Comparison of ENCODE assay signal across 8 cellular contexts in the genomic region with DNA sequence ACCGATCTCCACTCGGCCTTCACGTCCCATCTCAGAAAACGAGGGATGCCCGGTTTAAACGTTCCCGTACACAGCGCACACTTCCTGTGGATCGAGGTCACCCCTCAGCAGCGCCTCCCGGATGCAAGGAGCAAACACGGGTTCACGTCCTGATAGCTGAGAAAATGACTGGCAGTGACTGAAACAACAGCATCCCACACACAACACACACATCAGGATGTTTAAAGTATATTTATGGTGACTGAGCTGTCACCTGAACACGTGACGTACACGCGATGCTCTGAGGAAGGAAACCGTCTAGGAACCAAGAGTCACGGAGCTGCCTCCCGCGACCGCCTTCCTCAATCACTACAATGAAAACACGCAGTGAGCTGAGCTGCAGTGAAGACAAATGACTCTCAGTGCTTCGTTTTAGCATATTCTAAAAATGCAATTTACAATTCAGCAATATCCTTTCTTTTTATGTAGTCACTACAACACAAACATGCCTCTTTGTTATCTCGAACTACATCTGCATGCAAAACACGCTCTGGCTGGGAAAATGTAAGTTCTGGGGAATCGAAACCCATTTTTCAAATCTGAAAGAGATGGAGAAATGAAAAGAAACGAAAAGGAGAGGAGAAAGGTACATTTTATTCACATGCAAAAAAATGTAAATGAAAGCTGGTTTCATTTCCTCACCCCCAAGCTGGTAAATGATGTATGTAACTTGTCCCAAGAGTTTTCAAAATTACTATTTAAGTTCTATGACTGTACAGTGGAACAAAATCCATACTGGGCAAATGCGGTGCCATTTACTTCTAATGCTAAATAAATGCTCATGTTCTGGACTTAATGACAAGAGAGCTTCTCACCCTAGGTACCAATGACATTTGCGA. TPM values are rescaled to one million over a fixed set of nuclear protein-coding genes. Genes with fewer than 3 reads are reported as not detected.
DNase-seq lines count a peak whose midpoint lies in the region; ATAC-seq and TF ChIP-seq lines count a peak whose summit lies in the region.

No MANE protein-coding gene starts in this region.

- no peaks in the 10 kb centered on the region for H3K79me2 ChIP-seq in OCI-LY7 (ENCODE audit: insufficient read depth, low read depth, low read length)

- H3K27ac ChIP-seq in OCI-LY7 (ENCODE audit: low read depth, low read length, poor library complexity, severe bottlenecking) = no peak overlapping the region

- BruUV-seq in OCI-LY7 (replicated peaks; lab: Mats Ljungman, UMichigan) = no TSS peak

- no peaks in the 10 kb centered on the region for H3K36me3 ChIP-seq in OCI-LY7 (ENCODE audit: insufficient read depth, low read length)

- CTCF ChIA-PET in OCI-LY7 (lab: Charles Lee; ENCODE audit: unreplicated experiment) = no interaction called here

- intact Hi-C loops in cardiac septum (cut with DNase I) = no loop called here
- intact Hi-C loops in Right ventricle myocardium inferior (cut with DNase I) = no loop called here
- intact Hi-C loops in OCI-LY7 (cut with micrococcal nuclease; ENCODE audit: unreplicated experiment) = loop anchor here (5.0 kb wide), 1 partner anchor 239 kb away; no protein-coding TSS in a partner anchor

- ATAC-seq in Right ventricle myocardium inferior = no peak

- H2AFZ ChIP-seq in OCI-LY7 (ENCODE audit: low read length) = no peak overlapping the region

- H3K9me2 ChIP-seq in OCI-LY7 (ENCODE audit: insufficient read depth, low read length) = no peaks in the 10 kb centered on the region

- peak overlapping the region; percentile 6 for H3K4me3 ChIP-seq in OCI-LY7 (ENCODE audit: low read depth, low read length, poor library complexity, severe bottlenecking)

- no peaks in the 10 kb centered on the region; the same call in none of the 2 replicates for H4K20me1 ChIP-seq in OCI-LY7 (ENCODE audit: insufficient read depth, low read length)

- DNase-seq in cardiac septum (ENCODE audit: low spot score) (peak; percentile 73), Right ventricle myocardium inferior (ENCODE audit: missing footprints) (no peak), OCI-LY7 (ENCODE audit: low spot score) (peak; percentile 33), nucleus accumbens (lab: John Stamatoyannopoulos, UW) (peak in 31 of 56 donors; percentile 20 to 81 (median 53)), NK-92 (lab: John Stamatoyannopoulos, UW; ENCODE audit: unreplicated experiment) (no peak), LoVo (ENCODE audit: low spot score) (no peak), UCSD-AML1 (lab: John Stamatoyannopoulos, UW; ENCODE audit: unreplicated experiment) (no peak)
- peak; percentile 34 for DNase-seq in activated naive CD8-positive, alpha-beta T cell treated with anti-CD3 and anti-CD28 coated beads, Interleukin-2, amount 50 U/mL, for 16 hours (ENCODE audit: low read depth, low spot score)

- POLR2A ChIA-PET in OCI-LY7 (lab: Charles Lee) = interaction anchor here (0.8 kb wide), 1 partner anchor 20 kb away, joined by 4 read pairs; no protein-coding TSS in a partner anchor

- H3K4me1 ChIP-seq in OCI-LY7 (ENCODE audit: insufficient read depth, low read length, poor library complexity, severe bottlenecking) = peaks cover 19% of the 10 kb centered on the region

- H3K4me2 ChIP-seq in OCI-LY7 (ENCODE audit: low read length) = peak overlapping the region; percentile 30

- no peaks in the 10 kb centered on the region for H3K9me3 ChIP-seq in OCI-LY7 (ENCODE audit: low read length)

- TF ChIP-seq CTCF in OCI-LY7 (conservative IDR thresholded peaks at IDR 0.05; ENCODE audit: low read length) = no peak

RNA-seq across cellular contexts. Expression of a gene that starts 19.8 kb away (rescaled TPM):
- 34.4 TPM for total RNA-seq in cardiac septum
- 30.7 TPM for total RNA-seq in Right ventricle myocardium inferior
- total RNA-seq in OCI-LY7 (2014; rRNA removed; shearing (Covaris generic)) = 7.7 and 10.2 TPM in 2 replicates
- total RNA-seq in OCI-LY7 (2022) = 16.3 and 20.6 TPM in 2 replicates

Comparison
In these comparisons a context has a peak if more than half of its experiments do, and no peak if none do; other contexts are left out.
1. DNase-seq: peak in cardiac septum (single experiment), OCI-LY7 (single experiment), activated naive CD8-positive, alpha-beta T cell treated with anti-CD3 and anti-CD28 coated beads, Interleukin-2, amount 50 U/mL, for 16 hours (single experiment) and nucleus accumbens (31 of 56); none in Right ventricle myocardium inferior (single experiment), NK-92 (single experiment), LoVo (single experiment) and UCSD-AML1 (single experiment).